7 cellular contexts compared by ENCODE assay signal in genomic region chr12:77323778-77324415, GRCh38.
DNase-seq lines count a peak whose midpoint lies in the region; ATAC-seq and TF ChIP-seq lines count a peak whose summit lies in the region.

No MANE protein-coding gene starts in this region.

- no peak overlapping the region for H4K5ac ChIP-seq in IMR-90 (ENCODE audit: low read depth, low read length)

- no peak overlapping the region for H4K8ac ChIP-seq in IMR-90 (ENCODE audit: low read depth in 2 of 2, low read length in 2 of 2)

- WGBS in IMR-90 (ENCODE audit: extremely low coverage in 2 of 2, insufficient read length in 1 of 2), 2 experiments, result no CpG with 5 or more reads among the region's 7 CpGs

- TF ChIP-seq POLR2A in IMR-90 (IDR thresholded peaks at IDR 0.05; ENCODE audit: low read depth, low read length), result no peak

- peak; percentile 11 for DNase-seq in GM13976 (ENCODE audit: low spot score)
- no peak for DNase-seq in IMR-90
- DNase-seq in osteoblast (ENCODE audit: insufficient read length, low spot score, missing footprints), result no peak
- no peak for DNase-seq in NCI-H2227 treated with DMSO at 0.1 percent for 48 hours (lab: John Stamatoyannopoulos, UW)
- no peak for DNase-seq in epidermal melanocyte (ENCODE audit: insufficient read length, low spot score)

- no peak for ATAC-seq in IMR-90 (ENCODE audit: low read depth)
- no peak for ATAC-seq in GM21576 (IDR thresholded peaks at IDR 0.05; ENCODE audit: unreplicated experiment)

- POLR2A ChIA-PET in IMR-90 (lab: Charles Lee; ENCODE audit: unreplicated experiment), result interaction anchor here (0.5 kb wide), 1 partner anchor 217 kb away, joined by 3 read pairs; no protein-coding TSS in a partner anchor

- no peak overlapping the region for H2BK5ac ChIP-seq in IMR-90 (ENCODE audit: low read depth, low read length, poor library complexity, severe bottlenecking)

- H3K9me3 ChIP-seq in IMR-90 (ENCODE audit: control insufficient read depth, insufficient read depth, low read length) (no peaks in the 10 kb centered on the region), osteoblast (ENCODE audit: low read depth, low read length) (no peaks in the 10 kb centered on the region)

- H3K4me2 ChIP-seq in IMR-90 (ENCODE audit: low read depth, low read length) (no peak overlapping the region), osteoblast (ENCODE audit: insufficient read depth, low read length) (no peak overlapping the region)

- no peak overlapping the region for H3K23ac ChIP-seq in IMR-90 (ENCODE audit: low read depth, low read length)

- H3K4ac ChIP-seq in IMR-90 (ENCODE audit: low read depth, low read length), result no peak overlapping the region

- H3K9ac ChIP-seq in IMR-90 (ENCODE audit: low read depth, low read length), result no peak overlapping the region

- no peak overlapping the region for H2AK5ac ChIP-seq in IMR-90 (ENCODE audit: low read depth, low read length)

- CTCF ChIA-PET in IMR-90 (lab: Yijun Ruan, JAX), result interaction anchor here (1.0 to 1.4 kb wide), 4 partner anchors 10 to 313 kb away, joined by 3 to 5 read pairs (median 4); no protein-coding TSS in a partner anchor

- dilution Hi-C loops in IMR-90 (cut with HindIII; ENCODE audit: low sequenced_read_pairs, unreplicated experiment), result no loop called here

- no peak overlapping the region for H2BK15ac ChIP-seq in IMR-90 (ENCODE audit: low read depth, low read length)

- TF ChIP-seq RAD21 in IMR-90 (IDR thresholded peaks at IDR 0.05; ENCODE audit: low read length), result no peak

- BruUV-seq in IMR-90 (replicated peaks; lab: Mats Ljungman, UMichigan), result no TSS peak

- H2AK9ac ChIP-seq in IMR-90 (replicated peaks; ENCODE audit: low read depth, low read length, poor library complexity), result no peak overlapping the region

- intact Hi-C loops in IMR-90 (cut with micrococcal nuclease), result loop anchor here (5.0 kb wide), 3 partner anchors 172 to 277 kb away; partner anchors contain the start of gene E2F7

- no peak overlapping the region for H3K56ac ChIP-seq in IMR-90 (ENCODE audit: extremely low read depth, insufficient read depth, low read length)

- H4K91ac ChIP-seq in IMR-90 (ENCODE audit: insufficient read depth, low read depth, low read length), result no peak overlapping the region

- H3K4me1 ChIP-seq in IMR-90 (ENCODE audit: control insufficient read depth, insufficient read depth, low read length) (no peaks in the 10 kb centered on the region), osteoblast (ENCODE audit: insufficient read depth, low read length) (no peaks in the 10 kb centered on the region)

- no peaks in the 10 kb centered on the region for H4K20me1 ChIP-seq in IMR-90 (ENCODE audit: insufficient read depth, low read length)
- H4K20me1 ChIP-seq in osteoblast (ENCODE audit: insufficient read depth, low read length), result no peaks in the 10 kb centered on the region

- in situ Hi-C loops in GM13976 (cut with MboI; ENCODE audit: low sequenced_read_pairs, unreplicated experiment), result no loop called here
- in situ Hi-C loops in IMR-90 (cut with MboI; ENCODE audit: low sequenced_read_pairs), result loop anchor here (10.0 kb wide), 1 partner anchor 279 kb away; no protein-coding TSS in a partner anchor

- no peak overlapping the region for H3K14ac ChIP-seq in IMR-90 (replicated peaks; ENCODE audit: low read depth, low read length)

- H3K9me1 ChIP-seq in IMR-90 (ENCODE audit: insufficient read depth, low read length), result no peaks in the 10 kb centered on the region; the same call in 1 of the 2 replicates

- H3K27ac ChIP-seq in IMR-90 (ENCODE audit: insufficient read depth, low read length), result no peak overlapping the region
- H3K27ac ChIP-seq in cingulate gyrus (ENCODE audit: low read depth, low read length), result peak overlapping the region; percentile 78
- H3K27ac ChIP-seq in osteoblast (ENCODE audit: low read depth, low read length), result no peak overlapping the region

- H3K79me1 ChIP-seq in IMR-90 (ENCODE audit: low read depth in 1 of 2, low read length in 2 of 2), result no peaks in the 10 kb centered on the region

- no peak overlapping the region for H3K18ac ChIP-seq in IMR-90 (ENCODE audit: low read depth, low read length)

- no peak overlapping the region for H2BK20ac ChIP-seq in IMR-90 (ENCODE audit: low read depth, low read length)

- TF ChIP-seq CTCF in GM13976 (IDR thresholded peaks at IDR 0.05; ENCODE audit: borderline replicate concordance, control extremely low read depth, extremely low read depth, insufficient read depth, missing control alignments) (no peak), IMR-90 (conservative IDR thresholded peaks at IDR 0.05; ENCODE audit: low read depth, low read length) (no peak), osteoblast (IDR thresholded peaks at IDR 0.05; ENCODE audit: extremely low read depth, low read depth, low read length) (no peak)

- H3K4me3 ChIP-seq in IMR-90 (ENCODE audit: insufficient read depth, low read depth, low read length) (no peak overlapping the region), osteoblast (ENCODE audit: insufficient read depth, low read length) (peak overlapping the region; percentile 82)

- H3K36me3 ChIP-seq in IMR-90 (ENCODE audit: control insufficient read depth, insufficient read depth, low read length) (no peaks in the 10 kb centered on the region), osteoblast (ENCODE audit: insufficient read depth, low read length) (no peaks in the 10 kb centered on the region)

- no peak overlapping the region for H2AFZ ChIP-seq in IMR-90 (replicated peaks; ENCODE audit: low read length, poor library complexity)
- no peak overlapping the region for H2AFZ ChIP-seq in osteoblast (ENCODE audit: low read length)

- H3K27me3 ChIP-seq in IMR-90 (ENCODE audit: control insufficient read depth, insufficient read depth, low read length) (peaks cover 24% of the 10 kb centered on the region), osteoblast (ENCODE audit: insufficient read depth, low read length) (peaks cover 24% of the 10 kb centered on the region)

- H3K79me2 ChIP-seq in osteoblast (ENCODE audit: insufficient read depth, low read length), result no peaks in the 10 kb centered on the region

- H2BK120ac ChIP-seq in IMR-90 (ENCODE audit: low read depth, low read length), result no peak overlapping the region

TF ChIP-seq in IMR-90, 13 proteins besides CTCF, POLR2A, EP300 and RAD21:
- TF ChIP-seq CEBPB (IDR thresholded peaks at IDR 0.05; ENCODE audit: low read depth, low read length) (peak; percentile 73), RCOR1 (IDR thresholded peaks at IDR 0.05; ENCODE audit: insufficient replicate concordance, low read length) (no peak), NFE2L2 (IDR thresholded peaks at IDR 0.05; ENCODE audit: low read depth, low read length) (no peak), MAFK (IDR thresholded peaks at IDR 0.05; ENCODE audit: low read depth, low read length) (no peak)
